ENCODE assay signal across 8 cellular contexts in genomic region chr6:37303891-37304503, GRCh38. TPM values are rescaled to one million over a fixed set of nuclear protein-coding genes. Genes with fewer than 3 reads are reported as not detected.
DNase-seq lines count a peak whose midpoint lies in the region; ATAC-seq and TF ChIP-seq lines count a peak whose summit lies in the region.

No MANE protein-coding gene starts in this region.

- DNase-seq in cardiac muscle cell (ENCODE audit: low read depth in 1 of 2, low spot score in 1 of 2) (peak; percentile 39 to 61), Right ventricle myocardium superior (no peak), NCI-H2171 treated with DMSO at 0.1 percent for 48 hours (lab: John Stamatoyannopoulos, UW) (peak; percentile 47), cardiac fibroblast (ENCODE audit: low read depth in 2 of 2) (peak; percentile 64 to 65), lung microvascular endothelial cell (ENCODE audit: low read depth in 2 of 2) (peak; percentile 47 to 57), GF-D8 (lab: John Stamatoyannopoulos, UW) (no peak)

- intact Hi-C loops in Right ventricle myocardium superior (cut with DNase I): no loop called here

- ATAC-seq in Right ventricle myocardium superior (ENCODE audit: poor library complexity) (no peak), GM21528 (IDR thresholded peaks at IDR 0.05; ENCODE audit: low FRiP score, unreplicated experiment) (no peak), HG03520 (IDR thresholded peaks at IDR 0.05; ENCODE audit: unreplicated experiment) (no peak)

- H3K4me1 ChIP-seq in cardiac muscle cell (ENCODE audit: low read depth): peaks cover 45% of the 10 kb centered on the region

- TF ChIP-seq CTCF in cardiac muscle cell (IDR thresholded peaks at IDR 0.05; ENCODE audit: low read depth, low read length) (peak; percentile 73), cardiac fibroblast (IDR thresholded peaks at IDR 0.05; ENCODE audit: low read depth, low read length) (peak; percentile 67)

- H3K4me3 ChIP-seq in cardiac muscle cell: no peak overlapping the region
- H3K4me3 ChIP-seq in cardiac fibroblast (replicated peaks in 1 of 2; ENCODE audit: low read depth in 2 of 2, low read length in 2 of 2): no peak overlapping the region

- H3K27me3 ChIP-seq in cardiac muscle cell: no peaks in the 10 kb centered on the region

- H3K36me3 ChIP-seq in cardiac muscle cell: no peaks in the 10 kb centered on the region

- peak overlapping the region; percentile 67 for H3K27ac ChIP-seq in cardiac muscle cell

- H3K9me3 ChIP-seq in cardiac muscle cell (ENCODE audit: low read depth): no peaks in the 10 kb centered on the region

RNA-seq across cellular contexts. Expression of gene TMEM217, which starts 46.1 kb away (rescaled TPM):
- 1.3 and 3.8 TPM in 2 replicates for total RNA-seq in cardiac muscle cell
- polyA plus RNA-seq in cardiac muscle cell: 0.82 and 4.5 TPM in 2 replicates
- total RNA-seq in Right ventricle myocardium superior: not detected
- total RNA-seq in lung microvascular endothelial cell: 7.4 and 8.5 TPM in 2 replicates

RNA-seq across cellular contexts. Expression of gene TBC1D22B, which starts 46.4 kb away (rescaled TPM):
- total RNA-seq in cardiac muscle cell (10.9 and 12.8 TPM in 2 replicates), Right ventricle myocardium superior (5.6 TPM), lung microvascular endothelial cell (5.9 and 9.7 TPM in 2 replicates)
- polyA plus RNA-seq in cardiac muscle cell: 13.3 and 14.3 TPM in 2 replicates

RNA-seq across cellular contexts. Expression of gene RNF8, which starts 49.8 kb away (rescaled TPM):
- total RNA-seq in cardiac muscle cell (36.8 and 38.5 TPM in 2 replicates), Right ventricle myocardium superior (14.9 TPM), lung microvascular endothelial cell (20.8 and 22.0 TPM in 2 replicates)
- polyA plus RNA-seq in cardiac muscle cell: 49.9 and 55.8 TPM in 2 replicates

Comparison
In these comparisons a context has a peak if more than half of its experiments do, and no peak if none do; other contexts are left out.
1. DNase-seq: peak in cardiac muscle cell (2 of 2), NCI-H2171 treated with DMSO at 0.1 percent for 48 hours (single experiment), cardiac fibroblast (2 of 2) and lung microvascular endothelial cell (2 of 2); none in Right ventricle myocardium superior (single experiment) and GF-D8 (single experiment).